In genomic region chr19:35290381-35291135, GRCh38 we compare ENCODE assay signal across 1 cellular context.
TF ChIP-seq lines count a peak whose summit lies in the region.

No MANE protein-coding gene starts in this region.

TF ChIP-seq in K562, 482 proteins besides CTCF, POLR2A, EP300 and RAD21:
- TF ChIP-seq C11orf30 (IDR thresholded peaks at IDR 0.05; ENCODE audit: low read depth) (peak; percentile 57), ZNF316 (IDR thresholded peaks at IDR 0.05) (peak; percentile 56; the same call in 1 of the 2 replicates), PRMT5 (CRISPR knock-in tag; IDR thresholded peaks at IDR 0.05) (no peak), CUX1 (CRISPR knock-in tag; IDR thresholded peaks at IDR 0.05) (no peak)
